Comparison of ENCODE assay signal across 13 cellular contexts in the genomic region with DNA sequence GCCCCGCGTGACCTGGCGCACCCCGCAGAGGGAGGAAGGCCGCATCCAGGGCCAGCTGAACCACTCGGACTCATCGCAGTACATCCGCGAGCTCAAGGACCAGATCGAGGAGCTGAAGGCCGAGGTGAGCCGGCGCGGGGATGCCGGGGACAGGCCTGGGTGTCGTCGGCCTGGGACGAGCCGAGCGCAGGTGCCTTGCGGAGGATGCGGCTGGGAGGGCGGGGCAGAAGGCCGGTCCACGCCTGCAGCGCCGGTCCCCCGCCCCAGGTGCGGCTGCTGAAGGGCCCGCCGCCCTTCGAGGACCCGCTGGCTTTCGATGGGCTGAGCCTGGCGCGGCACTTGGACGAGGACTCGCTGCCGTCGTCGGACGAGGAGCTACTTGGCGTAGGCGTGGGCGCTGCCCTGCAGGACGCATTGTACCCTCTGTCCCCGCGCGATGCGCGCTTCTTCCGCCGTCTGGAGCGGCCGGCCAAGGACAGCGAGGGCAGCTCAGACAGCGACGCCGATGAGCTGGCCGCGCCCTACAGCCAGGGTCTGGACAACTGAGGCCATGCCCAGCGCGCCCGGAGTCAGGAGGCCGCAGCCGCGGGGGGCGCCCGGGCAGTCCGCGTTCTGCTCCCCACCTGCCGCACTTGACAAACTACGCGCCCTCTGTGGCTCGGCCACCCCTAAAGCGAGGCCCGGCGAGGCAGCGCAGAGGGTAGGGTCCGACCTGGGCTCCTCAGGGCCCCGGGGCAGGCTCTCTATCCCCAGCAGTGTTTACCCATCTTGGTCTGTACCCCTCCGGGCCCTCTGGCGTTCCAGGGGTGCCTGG. TPM values are rescaled to one million over a fixed set of nuclear protein-coding genes. Genes with fewer than 3 reads are reported as not detected.
A peak's percentile ranks its signal among the peaks of the same experiment; 100 is the strongest.
DNase-seq lines count a peak whose midpoint lies in the region; ATAC-seq, FAIRE-seq and TF ChIP-seq lines count a peak whose summit lies in the region.
"Had no signal": no experiment of that assay in that cellular context is flagged by ENCODE, and none has a peak within 500 bp of the region (broad histone marks: within the 10 kb centered on the region; RNA-seq: fewer than 3 reads in every experiment).

No MANE protein-coding gene starts in this region.

- peaks cover 0 to 35% of the 10 kb centered on the region in 2 experiments for H3K36me3 ChIP-seq in mesenchymal stem cell (ENCODE audit: control insufficient read depth in 1 of 2, insufficient read depth in 2 of 2, low read depth in 1 of 2, low read length in 2 of 2)
- H3K36me3 ChIP-seq: uterus had no signal

- intact Hi-C loops in activated CD8-positive, alpha-beta T cell treated with anti-CD3 and anti-CD28 coated beads for 36 hours (cut with micrococcal nuclease): no loop called here

- H3K27me3 ChIP-seq in mesenchymal stem cell (ENCODE audit: control insufficient read depth in 1 of 2, insufficient read depth in 1 of 2, low read length in 2 of 2): peaks cover 17 to 27% of the 10 kb centered on the region in 2 experiments
- H3K27me3 ChIP-seq: uterus had no signal

- H3K4me3 Mint-ChIP-seq in activated CD8-positive, alpha-beta T cell treated with anti-CD3 and anti-CD28 coated beads for 36 hours: no peak overlapping the region

- H2BK15ac ChIP-seq in mesenchymal stem cell (ENCODE audit: low read depth, poor library complexity, severe bottlenecking): no peak overlapping the region

- H3K9me3 ChIP-seq in mesenchymal stem cell (ENCODE audit: control insufficient read depth, low read length): no peaks in the 10 kb centered on the region
- H3K9me3 ChIP-seq: Caco-2, uterus had no signal

- H3K4ac ChIP-seq in mesenchymal stem cell (ENCODE audit: low read depth in 1 of 2, low read length in 2 of 2): no peak overlapping the region

- H3K27ac ChIP-seq in mesenchymal stem cell (ENCODE audit: low read length, poor library complexity, severe bottlenecking): no peak overlapping the region
- H3K27ac ChIP-seq: uterus had no signal

- no peak overlapping the region for H3K9ac ChIP-seq in mesenchymal stem cell (ENCODE audit: low read length)

- FAIRE-seq in RCC 7860 (lab: Jason Lieb, UNC): no peak

- no peaks in the 10 kb centered on the region for H3K79me1 ChIP-seq in mesenchymal stem cell (replicated peaks; ENCODE audit: low read length, poor library complexity, severe bottlenecking)

- H2BK12ac ChIP-seq in mesenchymal stem cell (ENCODE audit: low read length in 2 of 2): no peak overlapping the region

- peaks cover 11% of the 10 kb centered on the region for H3K4me1 Mint-ChIP-seq in activated CD8-positive, alpha-beta T cell treated with anti-CD3 and anti-CD28 coated beads for 36 hours (ENCODE audit: low read depth)

- no peak overlapping the region for H2BK120ac ChIP-seq in mesenchymal stem cell (ENCODE audit: low read depth, low read length)

- H3K27ac Mint-ChIP-seq in activated CD8-positive, alpha-beta T cell treated with anti-CD3 and anti-CD28 coated beads for 36 hours: no peak overlapping the region
- H3K27ac Mint-ChIP-seq: IgD-negative memory B cell had no signal

- H3K18ac ChIP-seq in mesenchymal stem cell (ENCODE audit: low read depth in 1 of 2, low read length in 2 of 2): no peak overlapping the region

- TF ChIP-seq CTCF in activated CD8-positive, alpha-beta T cell treated with anti-CD3 and anti-CD28 coated beads for 36 hours (IDR thresholded peaks at IDR 0.05): no peak
- no peak for TF ChIP-seq CTCF in GM10266 (IDR thresholded peaks at IDR 0.05; ENCODE audit: control insufficient read depth, insufficient read depth, low read depth, missing control alignments)

- H3K27me3 Mint-ChIP-seq in activated CD8-positive, alpha-beta T cell treated with anti-CD3 and anti-CD28 coated beads for 36 hours: peaks cover 35% of the 10 kb centered on the region

- H4K91ac ChIP-seq in mesenchymal stem cell (ENCODE audit: low read length): no peak overlapping the region

- ATAC-seq in activated CD8-positive, alpha-beta T cell treated with anti-CD3 and anti-CD28 coated beads for 36 hours: no peak

- H2AFZ ChIP-seq in mesenchymal stem cell (ENCODE audit: low read depth, low read length): no peak overlapping the region

- no peak overlapping the region for H3K23ac ChIP-seq in mesenchymal stem cell (ENCODE audit: low read length in 2 of 2)

- POLR2A ChIA-PET in activated CD8-positive, alpha-beta T cell treated with anti-CD3 and anti-CD28 coated beads for 36 hours (lab: Charles Lee): interaction anchor here (1.0 to 2.0 kb wide), 2 partner anchors 9 to 37 kb away, joined by 3 to 6 read pairs; no protein-coding TSS in a partner anchor

- DNase-seq in ELF-1 (ENCODE audit: low read depth, low spot score) (peak; percentile 53), mesenchymal stem cell (no peak), RCC 7860 (ENCODE audit: low spot score) (no peak), GM10266 (ENCODE audit: extremely low spot score) (no peak), kidney glomerular epithelial cell (lab: John Stamatoyannopoulos, UW) (no peak)
- DNase-seq in activated CD8-positive, alpha-beta T cell treated with anti-CD3 and anti-CD28 coated beads for 36 hours: peak; percentile 20
- DNase-seq: HCEC 1CT; NCI-H2029; NK-92 treated with Interleukin-12 subunit alpha and Interleukin-12 subunit beta, amount 100 ng/mL, for 24 hours; uterus had no signal

- H3K9me3 Mint-ChIP-seq in activated CD8-positive, alpha-beta T cell treated with anti-CD3 and anti-CD28 coated beads for 36 hours: no peaks in the 10 kb centered on the region
- H3K9me3 Mint-ChIP-seq: IgD-negative memory B cell had no signal

- H4K8ac ChIP-seq in mesenchymal stem cell (ENCODE audit: low read length): no peak overlapping the region

- CTCF ChIA-PET in activated CD8-positive, alpha-beta T cell treated with anti-CD3 and anti-CD28 coated beads for 36 hours (lab: Charles Lee): interaction anchor here (1.5 kb wide), 1 partner anchor 182 kb away, joined by 3 read pairs; the partner anchor contains the start of gene TRAPPC5

- H2AK5ac ChIP-seq in mesenchymal stem cell (ENCODE audit: low read length, severe bottlenecking): no peak overlapping the region

- H3K4me3 ChIP-seq in mesenchymal stem cell (ENCODE audit: insufficient read depth in 1 of 2, low read depth in 1 of 2, low read length in 2 of 2): no peak overlapping the region
- H3K4me3 ChIP-seq: uterus had no signal

- H3K4me2 ChIP-seq in mesenchymal stem cell (ENCODE audit: low read length, poor library complexity, severe bottlenecking): peak overlapping the region; percentile 31

- H3K4me1 ChIP-seq in mesenchymal stem cell (ENCODE audit: control insufficient read depth, insufficient read depth, low read depth, low read length): peaks cover 19% of the 10 kb centered on the region
- H3K4me1 ChIP-seq: Caco-2 had no signal

- H2BK5ac ChIP-seq in mesenchymal stem cell (ENCODE audit: low read depth, low read length, poor library complexity, severe bottlenecking): no peak overlapping the region

- WGBS in mesenchymal stem cell: 35% methylated on average over 79 of the region's 83 CpGs

- peak overlapping the region in 1 of 2 experiments; percentile 79 for H3K14ac ChIP-seq in mesenchymal stem cell (ENCODE audit: low read length in 2 of 2)

- no peaks in the 10 kb centered on the region for H3K36me3 Mint-ChIP-seq in activated CD8-positive, alpha-beta T cell treated with anti-CD3 and anti-CD28 coated beads for 36 hours (ENCODE audit: low read depth)

RNA-seq across cellular contexts. Expression of gene PRR36, which starts 10.8 kb away (rescaled TPM):
- total RNA-seq in activated CD8-positive, alpha-beta T cell treated with anti-CD3 and anti-CD28 coated beads for 36 hours: under 1 TPM in 1 of 2 experiments, not detected in 1; 0.20 TPM
- polyA plus RNA-seq in mesenchymal stem cell (2013, experiment 1 of 2): 0.32 TPM
- 0.25 TPM for polyA plus RNA-seq in mesenchymal stem cell (2013, experiment 2 of 2)
- total RNA-seq: mesenteric fat pad had no signal
- polyA plus RNA-seq: IgD-negative memory B cell had no signal

RNA-seq across cellular contexts. Expression of gene LRRC8E, which starts 24.9 kb away (rescaled TPM):
- total RNA-seq in activated CD8-positive, alpha-beta T cell treated with anti-CD3 and anti-CD28 coated beads for 36 hours: not detected
- 3.7 TPM for polyA plus RNA-seq in mesenchymal stem cell (2013, experiment 1 of 2)
- 4.0 TPM for polyA plus RNA-seq in mesenchymal stem cell (2013, experiment 2 of 2)
- polyA plus RNA-seq: IgD-negative memory B cell had no signal

RNA-seq across cellular contexts. Expression of gene EVI5L, which starts 33.3 kb away (rescaled TPM):
- total RNA-seq in activated CD8-positive, alpha-beta T cell treated with anti-CD3 and anti-CD28 coated beads for 36 hours: 1 to 10 TPM; 3.4 to 3.9 TPM
- polyA plus RNA-seq in mesenchymal stem cell (2013, experiment 1 of 2): 13.3 TPM
- 13.1 TPM for polyA plus RNA-seq in mesenchymal stem cell (2013, experiment 2 of 2)

RNA-seq across cellular contexts. Expression of gene MAP2K7, which starts 40.3 kb away (rescaled TPM):
- total RNA-seq in activated CD8-positive, alpha-beta T cell treated with anti-CD3 and anti-CD28 coated beads for 36 hours: 10 to 100 TPM; 36.8 to 37.0 TPM
- polyA plus RNA-seq in mesenchymal stem cell (2013, experiment 1 of 2): 19.1 TPM
- 18.7 TPM for polyA plus RNA-seq in mesenchymal stem cell (2013, experiment 2 of 2)

RNA-seq across cellular contexts. Expression of gene TGFBR3L, which starts 51.3 kb away (rescaled TPM):
- 1 to 10 TPM; 5.1 to 5.9 TPM for total RNA-seq in activated CD8-positive, alpha-beta T cell treated with anti-CD3 and anti-CD28 coated beads for 36 hours
- 3.1 TPM for polyA plus RNA-seq in mesenchymal stem cell (2013, experiment 1 of 2)
- 2.7 TPM for polyA plus RNA-seq in mesenchymal stem cell (2013, experiment 2 of 2)
- total RNA-seq: mesenteric fat pad had no signal
- polyA plus RNA-seq: IgD-negative memory B cell had no signal

Comparison
In these comparisons a context has a peak if more than half of its experiments do, and no peak if none do; other contexts are left out.
1. DNase-seq: peak in ELF-1 (single experiment) and activated CD8-positive, alpha-beta T cell treated with anti-CD3 and anti-CD28 coated beads for 36 hours (single experiment); none in mesenchymal stem cell (single experiment), RCC 7860 (single experiment), GM10266 (single experiment) and kidney glomerular epithelial cell (single experiment).